In the genomic region with DNA sequence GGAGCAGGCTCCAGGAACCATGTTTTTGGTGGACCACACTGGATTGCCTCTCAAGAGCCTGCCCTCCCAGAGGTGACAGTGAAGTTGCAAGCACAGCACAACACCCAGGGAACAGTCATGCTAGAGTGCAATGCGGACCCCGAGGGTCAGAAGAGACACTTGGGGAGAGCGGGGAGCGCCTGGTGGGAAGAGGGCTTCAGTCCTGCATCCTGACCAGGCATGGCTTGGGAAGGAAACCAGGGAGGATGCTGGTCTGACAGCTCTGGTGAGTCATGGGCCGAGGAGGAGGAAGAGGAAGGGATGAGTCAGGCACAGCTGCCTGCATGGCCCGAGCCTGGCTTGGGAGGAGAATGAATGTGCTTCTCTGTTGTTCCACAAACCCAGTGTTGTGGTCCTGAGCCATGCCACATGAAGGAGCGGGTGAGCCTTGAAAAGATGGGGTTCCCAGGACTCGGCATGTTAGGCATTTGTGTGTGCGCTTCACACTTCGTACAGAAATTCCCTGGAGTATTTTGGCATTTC, we compare ENCODE assay signal across 1 cellular context.
TF ChIP-seq lines count a peak whose summit lies in the region.

No MANE protein-coding gene starts in this region.

TF ChIP-seq in A549, 52 proteins besides CTCF, POLR2A, EP300 and RAD21 (continued from another document):
- TF ChIP-seq, protein P1, sequence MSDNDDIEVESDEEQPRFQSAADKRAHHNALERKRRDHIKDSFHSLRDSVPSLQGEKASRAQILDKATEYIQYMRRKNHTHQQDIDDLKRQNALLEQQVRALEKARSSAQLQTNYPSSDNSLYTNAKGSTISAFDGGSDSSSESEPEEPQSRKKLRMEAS (IDR thresholded peaks at IDR 0.05): peak; percentile 90
- no peak for TF ChIP-seq ZFP36 (IDR thresholded peaks at IDR 0.05; ENCODE audit: borderline replicate concordance, partially characterized antibody)
- TF ChIP-seq HEYL (CRISPR knock-in tag; IDR thresholded peaks at IDR 0.05): no peak
- TF ChIP-seq, protein P2, sequence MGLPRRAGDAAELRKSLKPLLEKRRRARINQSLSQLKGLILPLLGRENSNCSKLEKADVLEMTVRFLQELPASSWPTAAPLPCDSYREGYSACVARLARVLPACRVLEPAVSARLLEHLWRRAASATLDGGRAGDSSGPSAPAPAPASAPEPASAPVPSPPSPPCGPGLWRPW (IDR thresholded peaks at IDR 0.05): no peak
- no peak for TF ChIP-seq ESRRA (IDR thresholded peaks at IDR 0.05; ENCODE audit: borderline replicate concordance, low read length)
- TF ChIP-seq NPAS2 (CRISPR knock-in tag; IDR thresholded peaks at IDR 0.05; ENCODE audit: borderline replicate concordance): no peak
- TF ChIP-seq, protein P3, sequence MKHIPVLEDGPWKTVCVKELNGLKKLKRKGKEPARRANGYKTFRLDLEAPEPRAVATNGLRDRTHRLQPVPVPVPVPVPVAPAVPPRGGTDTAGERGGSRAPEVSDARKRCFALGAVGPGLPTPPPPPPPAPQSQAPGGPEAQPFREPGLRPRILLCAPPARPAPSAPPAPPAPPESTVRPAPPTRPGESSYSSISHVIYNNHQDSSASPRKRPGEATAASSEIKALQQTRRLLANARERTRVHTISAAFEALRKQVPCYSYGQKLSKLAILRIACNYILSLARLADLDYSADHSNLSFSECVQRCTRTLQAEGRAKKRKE (CRISPR knock-in tag; IDR thresholded peaks at IDR 0.05; ENCODE audit: low read depth): peak; percentile 65; the same call in 1 of the 2 replicates
- TF ChIP-seq GATA3 (IDR thresholded peaks at IDR 0.05; ENCODE audit: borderline replicate concordance): peak; percentile 54; the same call in 1 of the 2 replicates
- TF ChIP-seq FOSL2 (IDR thresholded peaks at IDR 0.05): peak; percentile 89
- TF ChIP-seq FOSL2 (CRISPR knock-in tag; IDR thresholded peaks at IDR 0.05): peak; percentile 98
- TF ChIP-seq CHD2 (IDR thresholded peaks at IDR 0.05; ENCODE audit: low read length, partially characterized antibody): no peak
- TF ChIP-seq TP53 (CRISPR knock-in tag; IDR thresholded peaks at IDR 0.05): no peak
- 0 out of 2 replicates have a peak, but pooled peaks have one; percentile 21 for TF ChIP-seq HOXB5 (CRISPR knock-in tag; IDR thresholded peaks at IDR 0.05)
- TF ChIP-seq CHD4 (IDR thresholded peaks at IDR 0.05; ENCODE audit: borderline replicate concordance): no peak
- peak; percentile 42 for TF ChIP-seq MAFK (IDR thresholded peaks at IDR 0.05; ENCODE audit: partially characterized antibody)
- TF ChIP-seq, protein P4, sequence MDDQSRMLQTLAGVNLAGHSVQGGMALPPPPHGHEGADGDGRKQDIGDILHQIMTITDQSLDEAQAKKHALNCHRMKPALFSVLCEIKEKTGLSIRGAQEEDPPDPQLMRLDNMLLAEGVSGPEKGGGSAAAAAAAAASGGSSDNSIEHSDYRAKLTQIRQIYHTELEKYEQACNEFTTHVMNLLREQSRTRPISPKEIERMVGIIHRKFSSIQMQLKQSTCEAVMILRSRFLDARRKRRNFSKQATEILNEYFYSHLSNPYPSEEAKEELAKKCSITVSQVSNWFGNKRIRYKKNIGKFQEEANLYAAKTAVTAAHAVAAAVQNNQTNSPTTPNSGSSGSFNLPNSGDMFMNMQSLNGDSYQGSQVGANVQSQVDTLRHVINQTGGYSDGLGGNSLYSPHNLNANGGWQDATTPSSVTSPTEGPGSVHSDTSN (IDR thresholded peaks at IDR 0.05): no peak
